ENCODE assay signal across 10 cellular contexts in genomic region chr10:35058134-35058533, GRCh38. TPM values are rescaled to one million over a fixed set of nuclear protein-coding genes. Genes with fewer than 3 reads are reported as not detected.
DNase-seq lines count a peak whose midpoint lies in the region; ATAC-seq, FAIRE-seq and TF ChIP-seq lines count a peak whose summit lies in the region.
"Had no signal": no experiment of that assay in that cellular context is flagged by ENCODE, and none has a peak within 500 bp of the region (broad histone marks: within the 10 kb centered on the region; RNA-seq: fewer than 3 reads in every experiment).

No MANE protein-coding gene starts in this region.

- intact Hi-C loops in uterus (cut with DNase I; ENCODE audit: low total_unique reads) = no loop called here
- intact Hi-C loops in activated CD4-positive, alpha-beta T cell treated with anti-CD3 and anti-CD28 coated beads, Interleukin-2, amount 10 ng/mL, durations not matched to agents 24 days and 14 days (cut with micrococcal nuclease) = no loop called here

- ATAC-seq in HG03103 (IDR thresholded peaks at IDR 0.05; ENCODE audit: low read depth, unreplicated experiment) (peak; percentile 71), gastroesophageal sphincter (no peak), HG02885 (IDR thresholded peaks at IDR 0.05; ENCODE audit: poor library complexity, unreplicated experiment) (no peak)
- no peak for ATAC-seq in activated CD8-positive, alpha-beta T cell treated with anti-CD3 and anti-CD28 coated beads, Interleukin-2, amount 10 ng/mL, durations not matched to agents 7 days and 5 days
- peak in 1 of 2 donors; percentile 57 for ATAC-seq in natural killer cell treated with Interleukin-12 subunit alpha and Interleukin-12 subunit beta and Interleukin-15 and Interleukin-18, amount 100 ng/mL, for 72 hours
- ATAC-seq: activated T-cell treated with anti-CD3 and anti-CD28 coated beads, Interleukin-2, amount 50 U/mL, for 4 hours had no signal

- H3K4me3 ChIP-seq in uterus (no peak overlapping the region), gastroesophageal sphincter (no peak overlapping the region)

- no peaks in the 10 kb centered on the region for H3K9me3 Mint-ChIP-seq in activated CD8-positive, alpha-beta T cell treated with anti-CD3 and anti-CD28 coated beads, Interleukin-2, amount 10 ng/mL, durations not matched to agents 7 days and 5 days (ENCODE audit: insufficient read depth)
- no peaks in the 10 kb centered on the region for H3K9me3 Mint-ChIP-seq in natural killer cell treated with Interleukin-12 subunit alpha and Interleukin-12 subunit beta and Interleukin-15 and Interleukin-18, amount 100 ng/mL, for 72 hours
- H3K9me3 Mint-ChIP-seq in activated CD4-positive, alpha-beta T cell treated with anti-CD3 and anti-CD28 coated beads, Interleukin-2, amount 10 ng/mL, durations not matched to agents 24 days and 14 days = no peaks in the 10 kb centered on the region
- H3K9me3 Mint-ChIP-seq: activated T-cell treated with anti-CD3 and anti-CD28 coated beads, Interleukin-2, amount 50 U/mL, for 4 hours had no signal

- H3K9me3 ChIP-seq in uterus (no peaks in the 10 kb centered on the region), gastroesophageal sphincter (no peaks in the 10 kb centered on the region)

- no peaks in the 10 kb centered on the region for H3K27me3 Mint-ChIP-seq in activated CD8-positive, alpha-beta T cell treated with anti-CD3 and anti-CD28 coated beads, Interleukin-2, amount 10 ng/mL, durations not matched to agents 7 days and 5 days (ENCODE audit: low read depth)
- no peaks in the 10 kb centered on the region for H3K27me3 Mint-ChIP-seq in natural killer cell treated with Interleukin-12 subunit alpha and Interleukin-12 subunit beta and Interleukin-15 and Interleukin-18, amount 100 ng/mL, for 72 hours
- no peaks in the 10 kb centered on the region for H3K27me3 Mint-ChIP-seq in activated CD4-positive, alpha-beta T cell treated with anti-CD3 and anti-CD28 coated beads, Interleukin-2, amount 10 ng/mL, durations not matched to agents 24 days and 14 days

- peak overlapping the region; percentile 19 for H3K27ac Mint-ChIP-seq in activated CD8-positive, alpha-beta T cell treated with anti-CD3 and anti-CD28 coated beads, Interleukin-2, amount 10 ng/mL, durations not matched to agents 7 days and 5 days
- peak overlapping the region; percentile 63 to 78 for H3K27ac Mint-ChIP-seq in natural killer cell treated with Interleukin-12 subunit alpha and Interleukin-12 subunit beta and Interleukin-15 and Interleukin-18, amount 100 ng/mL, for 72 hours
- no peak overlapping the region for H3K27ac Mint-ChIP-seq in activated CD4-positive, alpha-beta T cell treated with anti-CD3 and anti-CD28 coated beads, Interleukin-2, amount 10 ng/mL, durations not matched to agents 24 days and 14 days

- TF ChIP-seq CTCF in uterus (IDR thresholded peaks at IDR 0.05) (no peak), gastroesophageal sphincter (IDR thresholded peaks at IDR 0.05) (no peak)

- no peak overlapping the region for H3K4me3 Mint-ChIP-seq in activated CD8-positive, alpha-beta T cell treated with anti-CD3 and anti-CD28 coated beads, Interleukin-2, amount 10 ng/mL, durations not matched to agents 7 days and 5 days
- peak overlapping the region; percentile 8 for H3K4me3 Mint-ChIP-seq in natural killer cell treated with Interleukin-12 subunit alpha and Interleukin-12 subunit beta and Interleukin-15 and Interleukin-18, amount 100 ng/mL, for 72 hours
- H3K4me3 Mint-ChIP-seq in activated CD4-positive, alpha-beta T cell treated with anti-CD3 and anti-CD28 coated beads, Interleukin-2, amount 10 ng/mL, durations not matched to agents 24 days and 14 days = no peak overlapping the region
- H3K4me3 Mint-ChIP-seq: activated T-cell treated with anti-CD3 and anti-CD28 coated beads, Interleukin-2, amount 50 U/mL, for 4 hours had no signal

- no peak for TF ChIP-seq EP300 in gastroesophageal sphincter (IDR thresholded peaks at IDR 0.05)

- WGBS in gastroesophageal sphincter (ENCODE audit: low coverage in 1 of 2), 2 donors = 71 to 100% methylated on average over 1 to 6 of the region's 6 CpGs

- H3K4me1 ChIP-seq in uterus = no peaks in the 10 kb centered on the region
- H3K4me1 ChIP-seq in gastroesophageal sphincter = no peaks in the 10 kb centered on the region

- H3K36me3 ChIP-seq in uterus = no peaks in the 10 kb centered on the region
- H3K36me3 ChIP-seq in gastroesophageal sphincter = peaks cover 0 to 82% of the 10 kb centered on the region in 2 donors

- POLR2A ChIA-PET in activated CD8-positive, alpha-beta T cell treated with anti-CD3 and anti-CD28 coated beads, Interleukin-2, amount 10 ng/mL, durations not matched to agents 7 days and 5 days (lab: Charles Lee) = interaction anchor here (0.5 kb wide), 1 partner anchor 144 kb away, joined by 3 read pairs; no protein-coding TSS in a partner anchor

- H3K4me1 Mint-ChIP-seq in activated CD8-positive, alpha-beta T cell treated with anti-CD3 and anti-CD28 coated beads, Interleukin-2, amount 10 ng/mL, durations not matched to agents 7 days and 5 days (ENCODE audit: low read depth) = peaks cover 15% of the 10 kb centered on the region
- peaks cover 25 to 27% of the 10 kb centered on the region in 2 donors for H3K4me1 Mint-ChIP-seq in natural killer cell treated with Interleukin-12 subunit alpha and Interleukin-12 subunit beta and Interleukin-15 and Interleukin-18, amount 100 ng/mL, for 72 hours (ENCODE audit: low read depth in 2 of 2)
- H3K4me1 Mint-ChIP-seq in activated CD4-positive, alpha-beta T cell treated with anti-CD3 and anti-CD28 coated beads, Interleukin-2, amount 10 ng/mL, durations not matched to agents 24 days and 14 days = peaks cover 14% of the 10 kb centered on the region

- H3K27ac ChIP-seq in uterus = no peak overlapping the region
- no peak overlapping the region for H3K27ac ChIP-seq in gastroesophageal sphincter
- H3K27ac ChIP-seq: parathyroid adenoma had no signal

- TF ChIP-seq POLR2A in uterus (IDR thresholded peaks at IDR 0.05) = no peak
- TF ChIP-seq POLR2A in gastroesophageal sphincter (IDR thresholded peaks at IDR 0.05) = no peak

- peak; percentile 84 for FAIRE-seq in GM18507 (lab: Jason Lieb, UNC)

- DNase-seq in GM18507 (ENCODE audit: extremely low spot score, insufficient read length, low read depth) (peak; percentile 20), uterus (no peak)
- DNase-seq in activated CD8-positive, alpha-beta T cell treated with anti-CD3 and anti-CD28 coated beads, Interleukin-2, amount 10 ng/mL, durations not matched to agents 7 days and 5 days = no peak
- no peak for DNase-seq in natural killer cell treated with Interleukin-12 subunit alpha and Interleukin-12 subunit beta and Interleukin-15 and Interleukin-18, amount 100 ng/mL, for 72 hours (ENCODE audit: low spot score)
- DNase-seq in activated CD4-positive, alpha-beta T cell treated with anti-CD3 and anti-CD28 coated beads, Interleukin-2, amount 10 ng/mL, durations not matched to agents 24 days and 14 days = no peak
- DNase-seq: activated T-cell treated with anti-CD3 and anti-CD28 coated beads, Interleukin-2, amount 50 U/mL, for 4 hours had no signal

- H3K27me3 ChIP-seq in uterus (no peaks in the 10 kb centered on the region), gastroesophageal sphincter (no peaks in the 10 kb centered on the region)

- H3K36me3 Mint-ChIP-seq in activated CD8-positive, alpha-beta T cell treated with anti-CD3 and anti-CD28 coated beads, Interleukin-2, amount 10 ng/mL, durations not matched to agents 7 days and 5 days (ENCODE audit: low read depth) = peaks cover 38% of the 10 kb centered on the region
- peaks cover 12% of the 10 kb centered on the region for H3K36me3 Mint-ChIP-seq in natural killer cell treated with Interleukin-12 subunit alpha and Interleukin-12 subunit beta and Interleukin-15 and Interleukin-18, amount 100 ng/mL, for 72 hours
- peaks cover 42% of the 10 kb centered on the region for H3K36me3 Mint-ChIP-seq in activated CD4-positive, alpha-beta T cell treated with anti-CD3 and anti-CD28 coated beads, Interleukin-2, amount 10 ng/mL, durations not matched to agents 24 days and 14 days (ENCODE audit: low read depth)

- CTCF ChIA-PET in activated CD8-positive, alpha-beta T cell treated with anti-CD3 and anti-CD28 coated beads, Interleukin-2, amount 10 ng/mL, durations not matched to agents 7 days and 5 days (lab: Charles Lee) = interaction anchor here (1.2 kb wide), 1 partner anchor 64 kb away, joined by 3 read pairs; no protein-coding TSS in a partner anchor

RNA-seq across cellular contexts. Expression of gene CUL2, which starts 32.0 kb away (rescaled TPM):
- 10 to 100 TPM; 33.8 to 38.7 TPM for total RNA-seq in activated CD8-positive, alpha-beta T cell treated with anti-CD3 and anti-CD28 coated beads, Interleukin-2, amount 10 ng/mL, durations not matched to agents 7 days and 5 days
- total RNA-seq in natural killer cell treated with Interleukin-12 subunit alpha and Interleukin-12 subunit beta and Interleukin-15 and Interleukin-18, amount 100 ng/mL, for 72 hours = 10 to 100 TPM; 42.8 to 45.7 TPM
- total RNA-seq in uterus (10 to 100 TPM in 3 of 4 donors, 1 to 10 TPM in 1; 6.4 to 43.3 (median 25.3) TPM), gastroesophageal sphincter (10 to 100 TPM; 15.9 to 28.5 (median 22.7) TPM)
- 50.2 and 50.4 TPM in 2 replicates for total RNA-seq in activated CD4-positive, alpha-beta T cell treated with anti-CD3 and anti-CD28 coated beads, Interleukin-2, amount 10 ng/mL, durations not matched to agents 24 days and 14 days
